Comparison of ENCODE assay signal across 1 cellular context in the genomic region with DNA sequence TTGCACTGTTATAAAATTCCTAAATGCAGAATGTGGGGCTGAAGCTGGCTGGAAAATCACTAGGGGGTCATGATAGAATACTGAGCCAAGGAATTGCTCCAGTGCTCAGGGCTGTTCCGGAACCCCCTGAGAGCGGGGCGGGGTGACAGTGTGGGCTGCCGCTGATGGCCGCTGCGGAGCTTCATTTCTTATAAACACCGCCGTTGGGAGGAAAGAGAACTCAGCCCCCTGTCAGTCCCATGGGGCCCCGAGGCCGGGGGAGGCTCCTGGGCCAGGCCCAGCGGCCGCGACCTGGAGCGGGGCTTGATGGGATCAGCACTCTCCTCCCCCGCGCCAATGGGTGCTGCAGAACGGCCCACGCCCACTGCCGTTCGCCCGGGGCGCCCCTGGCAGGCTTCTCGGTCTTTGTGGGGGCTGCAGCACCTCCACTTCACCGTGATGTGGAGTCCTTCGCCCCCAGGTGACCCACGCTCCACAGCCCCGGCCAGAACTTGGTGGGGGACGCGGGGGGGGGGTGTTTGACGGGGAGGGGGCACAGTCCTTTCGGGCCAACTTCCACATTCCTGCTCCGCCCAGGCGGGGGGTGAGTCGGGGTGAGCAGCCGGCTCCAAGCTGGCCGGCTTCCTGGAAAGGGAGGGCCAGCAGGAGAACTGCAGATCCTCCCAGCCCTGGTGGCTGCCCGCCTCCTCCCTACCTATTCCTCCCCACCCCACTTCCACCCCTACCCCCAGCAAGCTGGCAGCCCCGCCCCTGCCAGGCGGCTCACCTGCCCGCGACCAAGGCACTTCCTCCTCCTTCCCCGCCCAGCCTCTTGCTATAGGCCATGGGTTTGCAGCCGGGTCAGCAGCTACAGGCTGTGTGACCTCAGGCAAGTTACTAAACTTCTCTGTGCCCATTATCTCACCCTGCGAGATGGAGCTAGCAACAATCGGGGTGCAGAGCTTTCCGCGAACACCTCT.
A peak's percentile ranks its signal among the peaks of the same experiment; 100 is the strongest.
TF ChIP-seq lines count a peak whose summit lies in the region.

No MANE protein-coding gene starts in this region.

TF ChIP-seq in K562, 482 proteins besides CTCF, POLR2A, EP300 and RAD21 (continued from another document and continues in another):
- TF ChIP-seq GTF2F1 (IDR thresholded peaks at IDR 0.05; ENCODE audit: low read depth, low read length) (no peak), TSC22D4 (tag; IDR thresholded peaks at IDR 0.05) (no peak), KAT2B (IDR thresholded peaks at IDR 0.05; ENCODE audit: low read depth, low read length) (no peak), CBFB (CRISPR knock-in tag; IDR thresholded peaks at IDR 0.05) (no peak), ZNF212 (CRISPR knock-in tag; IDR thresholded peaks at IDR 0.05) (no peak), HDAC8 (tag; IDR thresholded peaks at IDR 0.05) (no peak), ZNF12 (CRISPR knock-in tag; IDR thresholded peaks at IDR 0.05) (no peak), MCM7 (IDR thresholded peaks at IDR 0.05) (no peak), NFIC (IDR thresholded peaks at IDR 0.05) (peak; percentile 68), L3MBTL2 (IDR thresholded peaks at IDR 0.05) (0 out of 2 replicates have a peak, but pooled peaks have one; percentile 55), ESRRB (CRISPR knock-in tag; IDR thresholded peaks at IDR 0.05; ENCODE audit: borderline replicate concordance) (no peak), YY1 (IDR thresholded peaks at IDR 0.05; ENCODE audit: borderline replicate concordance in 1 of 3, control insufficient read depth in 1 of 3, extremely low read depth in 1 of 3, insufficient read depth in 3 of 3, insufficient read length in 1 of 3, insufficient replicate concordance in 2 of 3, low read depth in 1 of 3, low read length in 2 of 3) (peak in 2 of 3 experiments; percentile 67 to 87), TRIM24 (IDR thresholded peaks at IDR 0.05) (peak in 1 of 2 experiments; percentile 39; a peak in 1 of 4 replicates), KHSRP (IDR thresholded peaks at IDR 0.05) (no peak), ZNF124 (CRISPR knock-in tag; IDR thresholded peaks at IDR 0.05) (no peak), ZNF24 (IDR thresholded peaks at IDR 0.05) (peak; percentile 61; the same call in 1 of the 2 replicates), STAT5B (CRISPR knock-in tag; IDR thresholded peaks at IDR 0.05) (no peak), ELF4 (CRISPR knock-in tag; IDR thresholded peaks at IDR 0.05) (no peak), IFI16 (CRISPR knock-in tag; IDR thresholded peaks at IDR 0.05) (no peak), HNRNPK (IDR thresholded peaks at IDR 0.05; ENCODE audit: low read depth, low read length, poor library complexity, severe bottlenecking) (no peak), PTRF (tag; IDR thresholded peaks at IDR 0.05) (no peak), ZNF253 (CRISPR knock-in tag; conservative IDR thresholded peaks at IDR 0.05) (no peak), ZNF707 (CRISPR knock-in tag; conservative IDR thresholded peaks at IDR 0.05) (no peak), POLR2AphosphoS2 (IDR thresholded peaks at IDR 0.05; ENCODE audit: low read length) (no peak), C11orf30 (IDR thresholded peaks at IDR 0.05; ENCODE audit: low read depth) (peak; percentile 84), ZNF184 (CRISPR knock-in tag; IDR thresholded peaks at IDR 0.05) (no peak)
- TF ChIP-seq, protein P1, sequence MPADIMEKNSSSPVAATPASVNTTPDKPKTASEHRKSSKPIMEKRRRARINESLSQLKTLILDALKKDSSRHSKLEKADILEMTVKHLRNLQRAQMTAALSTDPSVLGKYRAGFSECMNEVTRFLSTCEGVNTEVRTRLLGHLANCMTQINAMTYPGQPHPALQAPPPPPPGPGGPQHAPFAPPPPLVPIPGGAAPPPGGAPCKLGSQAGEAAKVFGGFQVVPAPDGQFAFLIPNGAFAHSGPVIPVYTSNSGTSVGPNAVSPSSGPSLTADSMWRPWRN (IDR thresholded peaks at IDR 0.05; ENCODE audit: low read depth), result peak; percentile 38; the same call in 1 of the 2 replicates
- TF ChIP-seq, protein P2, sequence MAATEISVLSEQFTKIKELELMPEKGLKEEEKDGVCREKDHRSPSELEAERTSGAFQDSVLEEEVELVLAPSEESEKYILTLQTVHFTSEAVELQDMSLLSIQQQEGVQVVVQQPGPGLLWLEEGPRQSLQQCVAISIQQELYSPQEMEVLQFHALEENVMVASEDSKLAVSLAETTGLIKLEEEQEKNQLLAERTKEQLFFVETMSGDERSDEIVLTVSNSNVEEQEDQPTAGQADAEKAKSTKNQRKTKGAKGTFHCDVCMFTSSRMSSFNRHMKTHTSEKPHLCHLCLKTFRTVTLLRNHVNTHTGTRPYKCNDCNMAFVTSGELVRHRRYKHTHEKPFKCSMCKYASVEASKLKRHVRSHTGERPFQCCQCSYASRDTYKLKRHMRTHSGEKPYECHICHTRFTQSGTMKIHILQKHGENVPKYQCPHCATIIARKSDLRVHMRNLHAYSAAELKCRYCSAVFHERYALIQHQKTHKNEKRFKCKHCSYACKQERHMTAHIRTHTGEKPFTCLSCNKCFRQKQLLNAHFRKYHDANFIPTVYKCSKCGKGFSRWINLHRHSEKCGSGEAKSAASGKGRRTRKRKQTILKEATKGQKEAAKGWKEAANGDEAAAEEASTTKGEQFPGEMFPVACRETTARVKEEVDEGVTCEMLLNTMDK (IDR thresholded peaks at IDR 0.05; ENCODE audit: borderline replicate concordance, insufficient read depth, low read depth, low read length, poor library complexity, severe bottlenecking), result no peak
- TF ChIP-seq, protein P3, sequence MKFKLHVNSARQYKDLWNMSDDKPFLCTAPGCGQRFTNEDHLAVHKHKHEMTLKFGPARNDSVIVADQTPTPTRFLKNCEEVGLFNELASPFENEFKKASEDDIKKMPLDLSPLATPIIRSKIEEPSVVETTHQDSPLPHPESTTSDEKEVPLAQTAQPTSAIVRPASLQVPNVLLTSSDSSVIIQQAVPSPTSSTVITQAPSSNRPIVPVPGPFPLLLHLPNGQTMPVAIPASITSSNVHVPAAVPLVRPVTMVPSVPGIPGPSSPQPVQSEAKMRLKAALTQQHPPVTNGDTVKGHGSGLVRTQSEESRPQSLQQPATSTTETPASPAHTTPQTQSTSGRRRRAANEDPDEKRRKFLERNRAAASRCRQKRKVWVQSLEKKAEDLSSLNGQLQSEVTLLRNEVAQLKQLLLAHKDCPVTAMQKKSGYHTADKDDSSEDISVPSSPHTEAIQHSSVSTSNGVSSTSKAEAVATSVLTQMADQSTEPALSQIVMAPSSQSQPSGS (CRISPR knock-in tag; IDR thresholded peaks at IDR 0.05), result no peak
- TF ChIP-seq, protein P4, sequence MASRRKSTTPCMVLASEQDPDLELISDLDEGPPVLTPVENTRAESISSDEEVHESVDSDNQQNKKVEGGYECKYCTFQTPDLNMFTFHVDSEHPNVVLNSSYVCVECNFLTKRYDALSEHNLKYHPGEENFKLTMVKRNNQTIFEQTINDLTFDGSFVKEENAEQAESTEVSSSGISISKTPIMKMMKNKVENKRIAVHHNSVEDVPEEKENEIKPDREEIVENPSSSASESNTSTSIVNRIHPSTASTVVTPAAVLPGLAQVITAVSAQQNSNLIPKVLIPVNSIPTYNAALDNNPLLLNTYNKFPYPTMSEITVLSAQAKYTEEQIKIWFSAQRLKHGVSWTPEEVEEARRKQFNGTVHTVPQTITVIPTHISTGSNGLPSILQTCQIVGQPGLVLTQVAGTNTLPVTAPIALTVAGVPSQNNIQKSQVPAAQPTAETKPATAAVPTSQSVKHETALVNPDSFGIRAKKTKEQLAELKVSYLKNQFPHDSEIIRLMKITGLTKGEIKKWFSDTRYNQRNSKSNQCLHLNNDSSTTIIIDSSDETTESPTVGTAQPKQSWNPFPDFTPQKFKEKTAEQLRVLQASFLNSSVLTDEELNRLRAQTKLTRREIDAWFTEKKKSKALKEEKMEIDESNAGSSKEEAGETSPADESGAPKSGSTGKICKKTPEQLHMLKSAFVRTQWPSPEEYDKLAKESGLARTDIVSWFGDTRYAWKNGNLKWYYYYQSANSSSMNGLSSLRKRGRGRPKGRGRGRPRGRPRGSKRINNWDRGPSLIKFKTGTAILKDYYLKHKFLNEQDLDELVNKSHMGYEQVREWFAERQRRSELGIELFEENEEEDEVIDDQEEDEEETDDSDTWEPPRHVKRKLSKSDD (conservative IDR thresholded peaks at IDR 0.05; ENCODE audit: low read length), result 0 out of 2 replicates have a peak, but pooled peaks have one; percentile 11
- TF ChIP-seq, protein P5, sequence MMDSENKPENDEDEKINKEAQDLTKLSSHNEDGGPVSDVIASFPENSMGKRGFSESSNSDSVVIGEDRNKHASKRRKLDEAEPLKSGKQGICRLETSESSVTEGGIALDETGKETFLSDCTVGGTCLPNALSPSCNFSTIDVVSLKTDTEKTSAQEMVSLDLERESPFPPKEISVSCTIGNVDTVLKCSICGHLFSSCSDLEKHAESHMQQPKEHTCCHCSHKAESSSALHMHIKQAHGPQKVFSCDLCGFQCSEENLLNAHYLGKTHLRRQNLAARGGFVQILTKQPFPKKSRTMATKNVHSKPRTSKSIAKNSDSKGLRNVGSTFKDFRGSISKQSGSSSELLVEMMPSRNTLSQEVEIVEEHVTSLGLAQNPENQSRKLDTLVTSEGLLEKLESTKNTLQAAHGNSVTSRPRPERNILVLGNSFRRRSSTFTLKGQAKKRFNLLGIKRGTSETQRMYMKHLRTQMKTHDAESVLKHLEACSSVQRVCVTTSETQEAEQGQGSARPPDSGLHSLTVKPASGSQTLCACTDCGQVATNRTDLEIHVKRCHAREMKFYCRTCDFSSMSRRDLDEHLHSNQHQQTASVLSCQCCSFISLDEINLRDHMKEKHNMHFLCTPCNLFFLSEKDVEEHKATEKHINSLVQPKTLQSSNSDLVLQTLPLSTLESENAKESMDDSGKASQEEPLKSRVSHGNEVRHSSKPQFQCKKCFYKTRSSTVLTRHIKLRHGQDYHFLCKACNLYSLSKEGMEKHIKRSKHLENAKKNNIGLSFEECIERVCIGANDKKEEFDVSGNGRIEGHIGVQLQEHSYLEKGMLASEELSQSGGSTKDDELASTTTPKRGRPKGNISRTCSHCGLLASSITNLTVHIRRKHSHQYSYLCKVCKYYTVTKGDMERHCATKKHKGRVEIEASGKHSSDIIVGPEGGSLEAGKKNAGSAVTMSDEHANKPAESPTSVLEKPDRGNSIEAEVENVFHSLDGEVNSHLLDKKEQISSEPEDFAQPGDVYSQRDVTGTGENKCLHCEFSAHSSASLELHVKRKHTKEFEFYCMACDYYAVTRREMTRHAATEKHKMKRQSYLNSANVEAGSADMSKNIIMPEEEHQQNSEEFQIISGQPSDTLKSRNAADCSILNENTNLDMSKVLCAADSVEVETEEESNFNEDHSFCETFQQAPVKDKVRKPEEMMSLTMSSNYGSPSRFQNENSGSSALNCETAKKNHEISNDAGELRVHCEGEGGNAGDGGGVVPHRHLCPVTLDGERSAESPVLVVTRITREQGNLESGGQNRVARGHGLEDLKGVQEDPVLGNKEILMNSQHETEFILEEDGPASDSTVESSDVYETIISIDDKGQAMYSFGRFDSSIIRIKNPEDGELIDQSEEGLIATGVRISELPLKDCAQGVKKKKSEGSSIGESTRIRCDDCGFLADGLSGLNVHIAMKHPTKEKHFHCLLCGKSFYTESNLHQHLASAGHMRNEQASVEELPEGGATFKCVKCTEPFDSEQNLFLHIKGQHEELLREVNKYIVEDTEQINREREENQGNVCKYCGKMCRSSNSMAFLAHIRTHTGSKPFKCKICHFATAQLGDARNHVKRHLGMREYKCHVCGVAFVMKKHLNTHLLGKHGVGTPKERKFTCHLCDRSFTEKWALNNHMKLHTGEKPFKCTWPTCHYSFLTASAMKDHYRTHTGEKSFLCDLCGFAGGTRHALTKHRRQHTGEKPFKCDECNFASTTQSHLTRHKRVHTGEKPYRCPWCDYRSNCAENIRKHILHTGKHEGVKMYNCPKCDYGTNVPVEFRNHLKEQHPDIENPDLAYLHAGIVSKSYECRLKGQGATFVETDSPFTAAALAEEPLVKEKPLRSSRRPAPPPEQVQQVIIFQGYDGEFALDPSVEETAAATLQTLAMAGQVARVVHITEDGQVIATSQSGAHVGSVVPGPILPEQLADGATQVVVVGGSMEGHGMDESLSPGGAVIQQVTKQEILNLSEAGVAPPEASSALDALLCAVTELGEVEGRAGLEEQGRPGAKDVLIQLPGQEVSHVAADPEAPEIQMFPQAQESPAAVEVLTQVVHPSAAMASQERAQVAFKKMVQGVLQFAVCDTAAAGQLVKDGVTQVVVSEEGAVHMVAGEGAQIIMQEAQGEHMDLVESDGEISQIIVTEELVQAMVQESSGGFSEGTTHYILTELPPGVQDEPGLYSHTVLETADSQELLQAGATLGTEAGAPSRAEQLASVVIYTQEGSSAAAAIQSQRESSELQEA (IDR thresholded peaks at IDR 0.05; ENCODE audit: low read depth), result no peak
- TF ChIP-seq, protein P6, sequence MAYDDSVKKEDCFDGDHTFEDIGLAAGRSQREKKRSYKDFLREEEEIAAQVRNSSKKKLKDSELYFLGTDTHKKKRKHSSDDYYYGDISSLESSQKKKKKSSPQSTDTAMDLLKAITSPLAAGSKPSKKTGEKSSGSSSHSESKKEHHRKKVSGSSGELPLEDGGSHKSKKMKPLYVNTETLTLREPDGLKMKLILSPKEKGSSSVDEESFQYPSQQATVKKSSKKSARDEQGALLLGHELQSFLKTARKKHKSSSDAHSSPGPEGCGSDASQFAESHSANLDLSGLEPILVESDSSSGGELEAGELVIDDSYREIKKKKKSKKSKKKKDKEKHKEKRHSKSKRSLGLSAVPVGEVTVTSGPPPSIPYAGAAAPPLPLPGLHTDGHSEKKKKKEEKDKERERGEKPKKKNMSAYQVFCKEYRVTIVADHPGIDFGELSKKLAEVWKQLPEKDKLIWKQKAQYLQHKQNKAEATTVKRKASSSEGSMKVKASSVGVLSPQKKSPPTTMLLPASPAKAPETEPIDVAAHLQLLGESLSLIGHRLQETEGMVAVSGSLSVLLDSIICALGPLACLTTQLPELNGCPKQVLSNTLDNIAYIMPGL (CRISPR knock-in tag; IDR thresholded peaks at IDR 0.05), result peak; percentile 37; the same call in 1 of the 2 replicates
